In the genomic region with DNA sequence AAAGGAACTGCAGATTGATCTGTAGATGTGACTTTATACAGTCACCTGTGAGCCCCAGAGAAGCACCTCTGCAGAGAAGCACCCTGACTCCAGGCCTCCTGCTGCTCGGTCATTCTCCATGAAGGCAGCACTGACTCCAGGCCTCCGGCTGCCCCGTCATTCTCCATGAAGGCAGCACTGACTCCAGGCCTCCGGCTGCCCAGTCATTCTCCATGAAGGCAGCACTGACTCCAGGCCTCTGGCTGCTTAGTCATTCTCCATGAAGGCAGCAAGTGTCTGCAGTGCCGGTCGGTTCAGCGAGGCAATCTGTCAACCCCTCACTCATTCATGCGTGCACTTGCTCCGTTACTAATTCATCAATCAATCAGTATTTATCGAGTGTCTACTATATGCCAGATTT, we compare ENCODE assay signal across 31 cellular contexts.
"Had no signal": no experiment of that assay in that cellular context is flagged by ENCODE, and none has a peak within 500 bp of the region (broad histone marks: within the 10 kb centered on the region; RNA-seq: fewer than 3 reads in every experiment).

No MANE protein-coding gene starts in this region.

- H3K4me3 Mint-ChIP-seq: activated B cell treated with CpG ODN at 0.5 μM for 24 hours; activated CD8-positive, alpha-beta T cell treated with anti-CD3 and anti-CD28 coated beads for 36 hours; activated naive CD8-positive, alpha-beta T cell; activated T-cell treated with anti-CD3 and anti-CD28 coated beads, Interleukin-2, amount 50 U/mL, for 4 hours; activated T-helper 17 cell treated with anti-CD3 and anti-CD28 coated beads, Interleukin-2, amount 50 U/mL, for 72 hours; effector memory CD8-positive, alpha-beta T cell; T-helper 17 cell; T-helper 2 cell treated with Interferon-gamma antibody and Interleukin-4, amounts not matched to agents 5 μg/mL and 100 μg/mL, for 36 hours had no signal

- H3K27ac ChIP-seq: esophagus muscularis mucosa, foreskin keratinocyte, gastroesophageal sphincter, WERI-Rb-1 had no signal

- H3K4me3 ChIP-seq: esophagus muscularis mucosa, gastroesophageal sphincter had no signal

- H3K36me3 Mint-ChIP-seq: activated naive CD8-positive, alpha-beta T cell had no signal

- DNase-seq: activated B cell treated with CpG ODN at 0.5 μM for 24 hours; activated CD4-positive, alpha-beta T cell treated with anti-CD3 and anti-CD28 coated beads for 48 hours; activated CD4-positive, alpha-beta T cell treated with anti-CD3 and anti-CD28 coated beads, Interleukin-2, amount 50 U/mL, for 1 hour; activated CD4-positive, alpha-beta T cell treated with anti-CD3 and anti-CD28 coated beads, Interleukin-2, amount 50 U/mL, for 48 hours; activated CD8-positive, alpha-beta memory T cell treated with anti-CD3 and anti-CD28 coated beads for 24 hours; activated CD8-positive, alpha-beta T cell treated with anti-CD3 and anti-CD28 coated beads for 36 hours; activated effector memory CD4-positive, alpha-beta T cell treated with Interleukin-2 at 50 U/mL for 16 hours; activated gamma-delta T cell treated with Interleukin-2 at 50 U/mL for 16 hours; activated naive CD4-positive, alpha-beta T cell treated with anti-CD3 and anti-CD28 coated beads, Interleukin-2, amount 50 U/mL, for 16 hours; activated naive CD4-positive, alpha-beta T cell treated with Interleukin-2 at 50 U/mL for 16 hours; activated T-cell treated with anti-CD3 and anti-CD28 coated beads, Interleukin-2, amount 50 U/mL, for 4 hours; amniotic stem cell; caudate nucleus; cortex of kidney; dermis blood vessel endothelial cell; effector CD4-positive, alpha-beta T cell; effector memory CD8-positive, alpha-beta T cell; erythroblast; foreskin keratinocyte; T-helper 1 cell; T-helper 17 cell; T1000; WERI-Rb-1 had no signal

- H3K9me3 Mint-ChIP-seq: activated B cell treated with CpG ODN at 0.5 μM for 24 hours; activated CD8-positive, alpha-beta T cell treated with anti-CD3 and anti-CD28 coated beads for 36 hours; activated T-cell treated with anti-CD3 and anti-CD28 coated beads, Interleukin-2, amount 50 U/mL, for 4 hours had no signal

- ATAC-seq: activated CD4-positive, CD25-positive, alpha-beta regulatory T cell treated with anti-CD3 and anti-CD28 coated beads, Interleukin-2, amount 50 U/mL, for 24 hours; activated CD8-positive, alpha-beta T cell treated with anti-CD3 and anti-CD28 coated beads for 36 hours; activated T-cell treated with anti-CD3 and anti-CD28 coated beads, Interleukin-2, amount 50 U/mL, for 4 hours; activated T-helper 17 cell treated with anti-CD3 and anti-CD28 coated beads, Interleukin-2, amount 50 U/mL, for 72 hours; effector memory CD8-positive, alpha-beta T cell; foreskin keratinocyte; gastroesophageal sphincter; T-helper 17 cell had no signal

- H3K36me3 ChIP-seq: esophagus muscularis mucosa, gastroesophageal sphincter, WERI-Rb-1 had no signal

- H3K4me1 ChIP-seq: esophagus muscularis mucosa, foreskin keratinocyte, gastroesophageal sphincter had no signal

- H3K27ac Mint-ChIP-seq: activated B cell treated with CpG ODN at 0.5 μM for 24 hours; activated CD8-positive, alpha-beta T cell treated with anti-CD3 and anti-CD28 coated beads for 36 hours; activated naive CD8-positive, alpha-beta T cell; activated T-helper 17 cell treated with anti-CD3 and anti-CD28 coated beads, Interleukin-2, amount 50 U/mL, for 72 hours; effector memory CD8-positive, alpha-beta T cell; T-helper 17 cell; T-helper 2 cell treated with Interferon-gamma antibody and Interleukin-4, amounts not matched to agents 5 μg/mL and 100 μg/mL, for 36 hours had no signal

- FAIRE-seq: astrocyte, colon had no signal

- H3K4me1 Mint-ChIP-seq: activated B cell treated with CpG ODN at 0.5 μM for 24 hours; activated T-helper 17 cell treated with anti-CD3 and anti-CD28 coated beads, Interleukin-2, amount 50 U/mL, for 72 hours; T-helper 17 cell had no signal

- H3K9me3 ChIP-seq: esophagus muscularis mucosa, gastroesophageal sphincter had no signal

- H3K27me3 ChIP-seq: foreskin keratinocyte had no signal

- H3K27me3 Mint-ChIP-seq: activated B cell treated with CpG ODN at 0.5 μM for 24 hours; activated CD8-positive, alpha-beta T cell treated with anti-CD3 and anti-CD28 coated beads for 36 hours; activated naive CD8-positive, alpha-beta T cell; effector memory CD8-positive, alpha-beta T cell; T-helper 17 cell had no signal
